ENCODE assay signal across 8 cellular contexts in genomic region chr1:148366136-148366753, GRCh38.
DNase-seq lines count a peak whose midpoint lies in the region; ATAC-seq, FAIRE-seq and TF ChIP-seq lines count a peak whose summit lies in the region.
"Not testable (repeated sequence)": the region's sequence is repeated elsewhere in the genome, so short reads cannot be mapped to it uniquely, and the experiment has no call there.

No MANE protein-coding gene starts in this region.

- 54 to 56% methylated on average over 5 of the region's 5 CpGs for WGBS in esophagus, 2 donors

- H3K4me1 ChIP-seq in PC-9 (replicated peaks; ENCODE audit: insufficient read depth): peaks cover 29% of the 10 kb centered on the region
- H3K4me1 ChIP-seq in esophagus (ENCODE audit: control insufficient read depth in 2 of 2, insufficient read depth in 2 of 2, low read length in 1 of 2): not testable (repeated sequence)

- not testable (repeated sequence) for H3K4me3 Mint-ChIP-seq in activated CD8-positive, alpha-beta T cell treated with anti-CD3 and anti-CD28 coated beads for 36 hours
- peak overlapping the region in 1 of 2 donors; percentile 68 for H3K4me3 Mint-ChIP-seq in activated T-cell treated with anti-CD3 and anti-CD28 coated beads, Interleukin-2, amount 50 U/mL, for 72 hours
- H3K4me3 Mint-ChIP-seq in stimulated activated naive CD8-positive, alpha-beta T cell treated with anti-CD3 and anti-CD28 coated beads, Interleukin-15, amount 100 ng/mL, for 72 hours: peak overlapping the region in 1 of 2 donors; percentile 10

- H3K4me1 Mint-ChIP-seq in activated CD8-positive, alpha-beta T cell treated with anti-CD3 and anti-CD28 coated beads for 36 hours (ENCODE audit: low read depth): peaks cover 64% of the 10 kb centered on the region
- H3K4me1 Mint-ChIP-seq in activated T-cell treated with anti-CD3 and anti-CD28 coated beads, Interleukin-2, amount 50 U/mL, for 72 hours (ENCODE audit: low read depth): peaks cover 84% of the 10 kb centered on the region
- H3K4me1 Mint-ChIP-seq in stimulated activated naive CD8-positive, alpha-beta T cell treated with anti-CD3 and anti-CD28 coated beads, Interleukin-15, amount 100 ng/mL, for 72 hours: peaks cover 74% of the 10 kb centered on the region

- H3K27ac ChIP-seq in PC-9 (peak overlapping the region; percentile 49), esophagus (ENCODE audit: low read depth in 2 of 2, low read length in 1 of 2) (peak overlapping the region; percentile 55 to 87)

- intact Hi-C loops in PC-9 (cut with micrococcal nuclease; ENCODE audit: unreplicated experiment): not testable (repeated sequence)
- intact Hi-C loops in activated CD8-positive, alpha-beta T cell treated with anti-CD3 and anti-CD28 coated beads for 36 hours (cut with micrococcal nuclease): loop anchor here (5.0 kb wide), 1 partner anchor 41 kb away; no protein-coding TSS in a partner anchor

- H3F3A ChIP-seq in PC-9 (ENCODE audit: insufficient read depth, low read depth): peaks cover 12% of the 10 kb centered on the region; the same call in 1 of the 2 replicates

- DNase-seq in DMS53 (lab: John Stamatoyannopoulos, UW) (peak; percentile 31), M059J (ENCODE audit: low read depth) (peak; percentile 16), PC-9 (peak; percentile 25 to 75), bronchial epithelial cell (ENCODE audit: low read depth) (peak; percentile 72)
- DNase-seq in activated CD8-positive, alpha-beta T cell treated with anti-CD3 and anti-CD28 coated beads for 36 hours: peak; percentile 3
- DNase-seq in activated T-cell treated with anti-CD3 and anti-CD28 coated beads, Interleukin-2, amount 50 U/mL, for 72 hours: peak; percentile 23 to 31
- DNase-seq in stimulated activated naive CD8-positive, alpha-beta T cell treated with anti-CD3 and anti-CD28 coated beads, Interleukin-15, amount 100 ng/mL, for 72 hours: peak in 1 of 2 donors; percentile 50

- not testable (repeated sequence) for H3K9me3 ChIP-seq in PC-9 (ENCODE audit: insufficient read depth, low read depth); esophagus (ENCODE audit: control insufficient read depth in 2 of 2, insufficient read depth in 1 of 2, low read depth in 1 of 2, low read length in 1 of 2)

- not testable (repeated sequence) for FAIRE-seq in bronchial epithelial cell (lab: Jason Lieb, UNC)

- not testable (repeated sequence) for ATAC-seq in activated CD8-positive, alpha-beta T cell treated with anti-CD3 and anti-CD28 coated beads for 36 hours; activated T-cell treated with anti-CD3 and anti-CD28 coated beads, Interleukin-2, amount 50 U/mL, for 72 hours (replicated peaks in 1 of 2); stimulated activated naive CD8-positive, alpha-beta T cell treated with anti-CD3 and anti-CD28 coated beads, Interleukin-15, amount 100 ng/mL, for 72 hours

- POLR2A ChIA-PET in PC-9 (lab: Charles Lee; ENCODE audit: unreplicated experiment): not testable (repeated sequence)
- POLR2A ChIA-PET in activated CD8-positive, alpha-beta T cell treated with anti-CD3 and anti-CD28 coated beads for 36 hours (lab: Charles Lee): interaction anchor here (0.9 to 2.2 kb wide), 3 partner anchors 22 to 157 kb away, joined by 4 to 8 read pairs (median 7); no protein-coding TSS in a partner anchor

- H3K36me3 ChIP-seq in PC-9 (ENCODE audit: low read depth); bronchial epithelial cell (ENCODE audit: control insufficient read depth, insufficient read depth, low read length); esophagus (ENCODE audit: control insufficient read depth in 2 of 2, insufficient read depth in 2 of 2, low read length in 1 of 2): not testable (repeated sequence)

- CTCF ChIA-PET in PC-9 (lab: Charles Lee); activated CD8-positive, alpha-beta T cell treated with anti-CD3 and anti-CD28 coated beads for 36 hours (lab: Charles Lee): not testable (repeated sequence)

- not testable (repeated sequence) for H3K79me2 ChIP-seq in PC-9 (ENCODE audit: low read depth)

- not testable (repeated sequence) for H4K20me1 ChIP-seq in PC-9 (ENCODE audit: insufficient read depth)

- not testable (repeated sequence) for TF ChIP-seq CTCF in PC-9 (conservative IDR thresholded peaks at IDR 0.05); activated CD8-positive, alpha-beta T cell treated with anti-CD3 and anti-CD28 coated beads for 36 hours (IDR thresholded peaks at IDR 0.05); bronchial epithelial cell (IDR thresholded peaks at IDR 0.05; ENCODE audit: insufficient read depth, low read length, severe bottlenecking)

- H3K9me2 ChIP-seq in PC-9 (ENCODE audit: insufficient read depth): not testable (repeated sequence)

- peak overlapping the region; percentile 48 for H3K27ac Mint-ChIP-seq in activated CD8-positive, alpha-beta T cell treated with anti-CD3 and anti-CD28 coated beads for 36 hours
- H3K27ac Mint-ChIP-seq in activated T-cell treated with anti-CD3 and anti-CD28 coated beads, Interleukin-2, amount 50 U/mL, for 72 hours: not testable (repeated sequence)
- H3K27ac Mint-ChIP-seq in stimulated activated naive CD8-positive, alpha-beta T cell treated with anti-CD3 and anti-CD28 coated beads, Interleukin-15, amount 100 ng/mL, for 72 hours: peak overlapping the region; percentile 88 to 95

- not testable (repeated sequence) for H3K9me3 Mint-ChIP-seq in activated CD8-positive, alpha-beta T cell treated with anti-CD3 and anti-CD28 coated beads for 36 hours; activated T-cell treated with anti-CD3 and anti-CD28 coated beads, Interleukin-2, amount 50 U/mL, for 72 hours; stimulated activated naive CD8-positive, alpha-beta T cell treated with anti-CD3 and anti-CD28 coated beads, Interleukin-15, amount 100 ng/mL, for 72 hours

- H3K27me3 ChIP-seq in PC-9 (ENCODE audit: insufficient read depth, low read depth); bronchial epithelial cell (ENCODE audit: control insufficient read depth, insufficient read depth, low read length); esophagus (ENCODE audit: control insufficient read depth in 1 of 2, insufficient read depth in 2 of 2, low read length in 2 of 2): not testable (repeated sequence)

- H2AFZ ChIP-seq in PC-9: not testable (repeated sequence)

- not testable (repeated sequence) for BruUV-seq in PC-9 (replicated peaks; lab: Mats Ljungman, UMichigan)

- not testable (repeated sequence) for H3K27me3 Mint-ChIP-seq in activated CD8-positive, alpha-beta T cell treated with anti-CD3 and anti-CD28 coated beads for 36 hours; activated T-cell treated with anti-CD3 and anti-CD28 coated beads, Interleukin-2, amount 50 U/mL, for 72 hours (ENCODE audit: low read depth); stimulated activated naive CD8-positive, alpha-beta T cell treated with anti-CD3 and anti-CD28 coated beads, Interleukin-15, amount 100 ng/mL, for 72 hours

- not testable (repeated sequence) for H3K36me3 Mint-ChIP-seq in activated CD8-positive, alpha-beta T cell treated with anti-CD3 and anti-CD28 coated beads for 36 hours (ENCODE audit: low read depth); activated T-cell treated with anti-CD3 and anti-CD28 coated beads, Interleukin-2, amount 50 U/mL, for 72 hours (ENCODE audit: insufficient read depth in 2 of 2)

- peak overlapping the region; percentile 15 for H3K4me2 ChIP-seq in PC-9

- H3K4me3 ChIP-seq in PC-9; bronchial epithelial cell (ENCODE audit: low read depth, low read length); esophagus (ENCODE audit: low read depth in 1 of 2, low read length in 2 of 2): not testable (repeated sequence)
